Comparison of ENCODE assay signal across 8 cellular contexts in genomic region chr6:134097114-134097707, GRCh38. TPM values are rescaled to one million over a fixed set of nuclear protein-coding genes. Genes with fewer than 3 reads are reported as not detected.
A peak's percentile ranks its signal among the peaks of the same experiment; 100 is the strongest.
DNase-seq lines count a peak whose midpoint lies in the region; ATAC-seq and TF ChIP-seq lines count a peak whose summit lies in the region.

No MANE protein-coding gene starts in this region.

- H3K27me3 ChIP-seq in NT2/D1 (ENCODE audit: insufficient read depth, insufficient read length) (no peaks in the 10 kb centered on the region), esophagus muscularis mucosa (no peaks in the 10 kb centered on the region), testis (no peaks in the 10 kb centered on the region)

- H3K4me3 Mint-ChIP-seq in natural killer cell treated with Interleukin-12 subunit alpha and Interleukin-12 subunit beta and Interleukin-15 and Interleukin-18, amount 100 ng/mL, for 72 hours = no peak overlapping the region

- TF ChIP-seq EP300 in esophagus muscularis mucosa (IDR thresholded peaks at IDR 0.05) = no peak

- H3K27me3 Mint-ChIP-seq in natural killer cell treated with Interleukin-12 subunit alpha and Interleukin-12 subunit beta and Interleukin-15 and Interleukin-18, amount 100 ng/mL, for 72 hours = peaks cover 20 to 49% of the 10 kb centered on the region in 2 donors

- no peak for ATAC-seq in natural killer cell treated with Interleukin-12 subunit alpha and Interleukin-12 subunit beta and Interleukin-15 and Interleukin-18, amount 100 ng/mL, for 72 hours
- no peak for ATAC-seq in GM19328 (IDR thresholded peaks at IDR 0.05; ENCODE audit: unreplicated experiment)

- no peaks in the 10 kb centered on the region for H3K4me1 ChIP-seq in NT2/D1 (ENCODE audit: insufficient read depth, insufficient read length)
- no peaks in the 10 kb centered on the region for H3K4me1 ChIP-seq in esophagus muscularis mucosa
- H3K4me1 ChIP-seq in testis = no peaks in the 10 kb centered on the region

- TF ChIP-seq POLR2A in esophagus muscularis mucosa (IDR thresholded peaks at IDR 0.05; ENCODE audit: low read depth) (no peak), testis (IDR thresholded peaks at IDR 0.05) (no peak)

- H3K27ac Mint-ChIP-seq in natural killer cell treated with Interleukin-12 subunit alpha and Interleukin-12 subunit beta and Interleukin-15 and Interleukin-18, amount 100 ng/mL, for 72 hours = no peak overlapping the region

- WGBS in esophagus muscularis mucosa = 53% methylated on average over 4 of the region's 4 CpGs
- WGBS in testis, 2 donors = 43 to 49% methylated on average over 4 of the region's 4 CpGs

- intact Hi-C loops in esophagus muscularis mucosa (cut with DNase I) (loop anchor here (1.0 to 5.0 kb wide), 2 partner anchors 173 to 530 kb away; no protein-coding TSS in a partner anchor), testis (cut with DNase I; ENCODE audit: low total_unique reads) (loop anchor here (5.0 kb wide), 1 partner anchor 175 kb away; no protein-coding TSS in a partner anchor)

- H3K4me1 Mint-ChIP-seq in natural killer cell treated with Interleukin-12 subunit alpha and Interleukin-12 subunit beta and Interleukin-15 and Interleukin-18, amount 100 ng/mL, for 72 hours (ENCODE audit: low read depth in 2 of 2) = peaks cover 5 to 6% of the 10 kb centered on the region in 2 donors

- H3K9me3 ChIP-seq in NT2/D1 (ENCODE audit: insufficient read depth, low read length) (no peaks in the 10 kb centered on the region), esophagus muscularis mucosa (no peaks in the 10 kb centered on the region), testis (no peaks in the 10 kb centered on the region)

- TF ChIP-seq CTCF in esophagus muscularis mucosa (IDR thresholded peaks at IDR 0.05) = peak; percentile 61 to 69 (median 64)
- peak; percentile 42 to 71 (median 65) for TF ChIP-seq CTCF in testis (IDR thresholded peaks at IDR 0.05)

- H3K4me3 ChIP-seq in NT2/D1 (ENCODE audit: insufficient read length, low read depth) = no peak overlapping the region
- no peak overlapping the region for H3K4me3 ChIP-seq in esophagus muscularis mucosa
- no peak overlapping the region for H3K4me3 ChIP-seq in testis

- H3K27ac ChIP-seq in esophagus muscularis mucosa (replicated peaks in 1 of 4) (no peak overlapping the region), testis (no peak overlapping the region)

- H3K9me3 Mint-ChIP-seq in natural killer cell treated with Interleukin-12 subunit alpha and Interleukin-12 subunit beta and Interleukin-15 and Interleukin-18, amount 100 ng/mL, for 72 hours = no peaks in the 10 kb centered on the region

- DNase-seq in EH (ENCODE audit: low read depth) (peak; percentile 74), HK-2 (ENCODE audit: unreplicated experiment) (peak; percentile 32), NT2/D1 (ENCODE audit: low read depth, low spot score) (peak; percentile 66), esophagus muscularis mucosa (ENCODE audit: extremely low spot score) (peak; percentile 88), testis (peak; percentile 84)
- peak; percentile 69 for DNase-seq in activated CD8-positive, alpha-beta memory T cell treated with anti-CD3 and anti-CD28 coated beads, Interleukin-2, amount 50 U/mL, for 48 hours
- peak; percentile 67 for DNase-seq in natural killer cell treated with Interleukin-12 subunit alpha and Interleukin-12 subunit beta and Interleukin-15 and Interleukin-18, amount 100 ng/mL, for 72 hours (ENCODE audit: low spot score)

- no peak overlapping the region for H3K9ac ChIP-seq in NT2/D1 (ENCODE audit: insufficient read length, low read depth)

- H3K36me3 ChIP-seq in NT2/D1 (ENCODE audit: insufficient read depth, insufficient read length, low read length) (no peaks in the 10 kb centered on the region), esophagus muscularis mucosa (no peaks in the 10 kb centered on the region), testis (ENCODE audit: low read depth, missing control alignments) (no peaks in the 10 kb centered on the region)

- no peaks in the 10 kb centered on the region for H3K36me3 Mint-ChIP-seq in natural killer cell treated with Interleukin-12 subunit alpha and Interleukin-12 subunit beta and Interleukin-15 and Interleukin-18, amount 100 ng/mL, for 72 hours

RNA-seq across cellular contexts. Expression of gene SLC2A12, which starts 44.8 kb away (rescaled TPM):
- total RNA-seq in esophagus muscularis mucosa = 10 to 100 TPM; 23.2 to 50.7 (median 43.1) TPM
- total RNA-seq in natural killer cell treated with Interleukin-12 subunit alpha and Interleukin-12 subunit beta and Interleukin-15 and Interleukin-18, amount 100 ng/mL, for 72 hours = not detected
- under 1 TPM; 0.63 to 0.74 TPM for total RNA-seq in testis
- 0.65 TPM for polyA plus RNA-seq in testis (ENCODE audit: insufficient read depth, low read depth, low replicate concordance)

Comparison
In these comparisons a context has a peak if more than half of its experiments do, and no peak if none do; other contexts are left out.
1. DNase-seq: peak in every context shown above with its lines; median percentile 88 in esophagus muscularis mucosa; 84 in testis; 74 in EH; 69 in activated CD8-positive, alpha-beta memory T cell treated with anti-CD3 and anti-CD28 coated beads, Interleukin-2, amount 50 U/mL, for 48 hours; 67 in natural killer cell treated with Interleukin-12 subunit alpha and Interleukin-12 subunit beta and Interleukin-15 and Interleukin-18, amount 100 ng/mL, for 72 hours; 66 in NT2/D1; 32 in HK-2.
2. RNA of gene SLC2A12, which starts 44.8 kb away (total RNA-seq): 23.2 to 50.7 TPM in esophagus muscularis mucosa; 0.63 to 0.74 TPM in testis and not detected in natural killer cell treated with Interleukin-12 subunit alpha and Interleukin-12 subunit beta and Interleukin-15 and Interleukin-18, amount 100 ng/mL, for 72 hours; every median in the first group is over 10 times any median in the second.